Comparison of ENCODE assay signal across 18 cellular contexts in genomic region chr22:48153726-48154125, GRCh38.
DNase-seq lines count a peak whose midpoint lies in the region; ATAC-seq, FAIRE-seq and TF ChIP-seq lines count a peak whose summit lies in the region.
"Had no signal": no experiment of that assay in that cellular context is flagged by ENCODE, and none has a peak within 500 bp of the region (broad histone marks: within the 10 kb centered on the region; RNA-seq: fewer than 3 reads in every experiment).

No MANE protein-coding gene starts in this region.

- no peaks in the 10 kb centered on the region for H3K79me1 ChIP-seq in H1 (ENCODE audit: low read depth, low read length)

- POLR2A ChIA-PET in H1 (lab: Charles Lee; ENCODE audit: partially characterized antibody) = no interaction called here

- H3K14ac ChIP-seq in H1 (ENCODE audit: insufficient read length) = no peak overlapping the region

- H2AK5ac ChIP-seq in H1 (ENCODE audit: low read depth, low read length) = no peak overlapping the region

- H3K27me3 ChIP-seq in H1 (replicated peaks in 1 of 4; ENCODE audit: control insufficient read depth in 3 of 4, extremely low read depth in 1 of 4, insufficient read depth in 3 of 4, low read length in 3 of 4) (peaks cover 0 to 2% (median 0%) of the 10 kb centered on the region in 4 experiments; a peak in 1 of 7 replicates), hepatocyte (no peaks in the 10 kb centered on the region)

- no peak overlapping the region for H4K91ac ChIP-seq in H1 (replicated peaks; ENCODE audit: insufficient read length, low read length)

- H3K9ac ChIP-seq in H1 (replicated peaks in 1 of 4; ENCODE audit: extremely low read depth in 1 of 4, low read depth in 3 of 4, low read length in 3 of 4) = no peak overlapping the region

- 98% methylated on average over 8 of the region's 10 CpGs; no CpG with 5 or more reads in 1 of the 2 experiments for WGBS in H1 (ENCODE audit: extremely low coverage in 1 of 2, insufficient coverage in 1 of 2, insufficient read length in 1 of 2, insufficient replicate concordance in 2 of 2, low coverage in 1 of 2, low lambda C conversion rate in 2 of 2, missing lambda C conversion rate in 1 of 2), 2 experiments
- WGBS in hepatocyte (ENCODE audit: low lambda C conversion rate, missing lambda C conversion rate) = 91% methylated on average over 10 of the region's 10 CpGs

- H3K27ac ChIP-seq in H1 (ENCODE audit: low read depth, low read length) (no peak overlapping the region), hepatocyte (no peak overlapping the region)

- no peak overlapping the region for H3K4ac ChIP-seq in H1 (replicated peaks; ENCODE audit: insufficient read length, low read depth, low read length)

- no peak for TF ChIP-seq POLR2A in H1 (IDR thresholded peaks at IDR 0.05; ENCODE audit: control extremely low read depth in 1 of 2, low read depth in 2 of 2, low read length in 2 of 2)

- no peak overlapping the region for H2BK5ac ChIP-seq in H1 (ENCODE audit: low read depth, low read length)

- H3K4me2 ChIP-seq in H1 (ENCODE audit: insufficient read depth in 1 of 2, low read depth in 2 of 2, low read length in 2 of 2) = no peak overlapping the region
- H3K4me2 ChIP-seq in hepatocyte = no peak overlapping the region

- no peak for TF ChIP-seq RAD21 in H1 (IDR thresholded peaks at IDR 0.05 in 1 of 2, conservative IDR thresholded peaks at IDR 0.05 in 1 of 2; ENCODE audit: low read depth in 2 of 2, low read length in 2 of 2)

- no peak for TF ChIP-seq CTCF in LNCaP clone FGC (IDR thresholded peaks at IDR 0.05; ENCODE audit: control insufficient read depth, extremely low read depth, insufficient read depth)
- TF ChIP-seq CTCF in H1 (IDR thresholded peaks at IDR 0.05; ENCODE audit: control extremely low read depth in 1 of 3, insufficient read depth in 1 of 3, low read depth in 1 of 3, low read length in 3 of 3) = no peak
- no peak for TF ChIP-seq CTCF in hepatocyte (IDR thresholded peaks at IDR 0.05; ENCODE audit: poor library complexity)

- TF ChIP-seq EP300 in H1 (IDR thresholded peaks at IDR 0.05; ENCODE audit: borderline replicate concordance in 1 of 2, low read depth in 2 of 2, low read length in 2 of 2) = no peak

- no peak overlapping the region for H3K23ac ChIP-seq in H1 (ENCODE audit: insufficient read length)

- no peak overlapping the region for H3K56ac ChIP-seq in H1 (replicated peaks; ENCODE audit: insufficient read length, low read depth, low read length)

- no peaks in the 10 kb centered on the region for H3K79me2 ChIP-seq in H1 (ENCODE audit: control insufficient read depth in 1 of 2, insufficient read depth in 2 of 2, low read length in 2 of 2)
- no peaks in the 10 kb centered on the region for H3K79me2 ChIP-seq in hepatocyte

- FAIRE-seq in H1 (lab: Jason Lieb, UNC) = no peak

- no peaks in the 10 kb centered on the region for H3K36me3 ChIP-seq in H1 (ENCODE audit: control insufficient read depth in 2 of 4, insufficient read depth in 4 of 4, low read length in 3 of 4)
- H3K36me3 ChIP-seq in hepatocyte (replicated peaks; ENCODE audit: insufficient read depth, low read depth) = no peaks in the 10 kb centered on the region

- H4K8ac ChIP-seq in H1 (ENCODE audit: extremely low read depth, insufficient read depth, low read length) = no peak overlapping the region

- H3K4me3 ChIP-seq in LNCaP clone FGC (ENCODE audit: low read depth, low read length) = no peak overlapping the region
- no peak overlapping the region for H3K4me3 ChIP-seq in H1 (ENCODE audit: extremely low read depth in 1 of 4, insufficient read depth in 2 of 4, low read depth in 3 of 4, low read length in 4 of 4)
- no peak overlapping the region for H3K4me3 ChIP-seq in hepatocyte

- H4K20me1 ChIP-seq in H1 (replicated peaks in 1 of 2; ENCODE audit: control insufficient read depth in 1 of 2, insufficient read depth in 2 of 2, low read length in 2 of 2) = peaks cover 0 to 1% of the 10 kb centered on the region in 2 experiments
- no peaks in the 10 kb centered on the region for H4K20me1 ChIP-seq in hepatocyte (ENCODE audit: insufficient read depth, poor library complexity, severe bottlenecking)

- no peak overlapping the region for H2BK120ac ChIP-seq in H1 (replicated peaks; ENCODE audit: low read depth, low read length)

- no peak overlapping the region for H2BK20ac ChIP-seq in H1 (ENCODE audit: low read length)

- no peak overlapping the region for H4K5ac ChIP-seq in H1 (ENCODE audit: insufficient read length, low read depth, low read length)

- H3K9me2 ChIP-seq in hepatocyte (replicated peaks; ENCODE audit: insufficient read depth) = no peaks in the 10 kb centered on the region

- no peak overlapping the region for H2BK15ac ChIP-seq in H1 (ENCODE audit: low read length)

- H3K23me2 ChIP-seq in H1 (ENCODE audit: low read depth, low read length) = no peaks in the 10 kb centered on the region

- no peak overlapping the region for H3K18ac ChIP-seq in H1 (ENCODE audit: extremely low read depth, low read length)

- peak; percentile 52 for DNase-seq in LNCaP clone FGC (ENCODE audit: low read depth)
- DNase-seq in NCI-H2029 treated with DMSO at 0.1 percent for 48 hours (lab: John Stamatoyannopoulos, UW) = peak; percentile 78
- peak; percentile 48 for DNase-seq in NCI-H69 (lab: John Stamatoyannopoulos, UW)
- no peak for DNase-seq in H1 (ENCODE audit: low read depth in 1 of 2, low spot score in 2 of 2)
- DNase-seq in hepatocyte (ENCODE audit: low spot score) = no peak
- DNase-seq in COLO829 (ENCODE audit: low spot score) = no peak
- DNase-seq: activated CD4-positive, alpha-beta T cell treated with anti-CD3 and anti-CD28 coated beads for 48 hours; activated CD8-positive, alpha-beta memory T cell treated with anti-CD3 and anti-CD28 coated beads, Interleukin-2, amount 10 ng/mL, durations not matched to agents 7 days and 5 days; CD4-positive, alpha-beta memory T cell; Karpas-422; midbrain; NCI-H1048; NCI-H774 had no signal

- 0 out of 2 replicates have a peak overlapping the region, but pooled peaks have one; percentile 17 for H2BK12ac ChIP-seq in H1 (ENCODE audit: low read depth, low read length)

- H2AFZ ChIP-seq in H1 (ENCODE audit: low read length) (no peak overlapping the region), hepatocyte (no peak overlapping the region)

- CTCF ChIA-PET in H1 (lab: Charles Lee; ENCODE audit: partially characterized antibody) = interaction anchor here (1.5 kb wide), 1 partner anchor 8 kb away, joined by 4 read pairs; no protein-coding TSS in a partner anchor

- no peaks in the 10 kb centered on the region for H3K9me3 ChIP-seq in H1 (ENCODE audit: insufficient read depth in 2 of 2, low read depth in 1 of 2, low read length in 1 of 2)
- H3K9me3 ChIP-seq in hepatocyte (ENCODE audit: low read depth) = no peaks in the 10 kb centered on the region

- H3K4me1 ChIP-seq in H1 (replicated peaks in 1 of 4; ENCODE audit: control insufficient read depth in 3 of 4, insufficient read depth in 4 of 4, low read length in 3 of 4) = no peaks in the 10 kb centered on the region
- H3K4me1 ChIP-seq in hepatocyte (ENCODE audit: insufficient read depth) = no peaks in the 10 kb centered on the region

- ATAC-seq in GM19397 (IDR thresholded peaks at IDR 0.05; ENCODE audit: unreplicated experiment) = no peak
- ATAC-seq in activated CD4-positive, CD25-positive, alpha-beta regulatory T cell treated with anti-CD3 and anti-CD28 coated beads, Interleukin-2, amount 50 U/mL, for 24 hours = no peak
- ATAC-seq: activated CD8-positive, alpha-beta memory T cell treated with anti-CD3 and anti-CD28 coated beads, Interleukin-2, amount 10 ng/mL, durations not matched to agents 7 days and 5 days; activated naive CD4-positive, alpha-beta T cell treated with anti-CD3 and anti-CD28 coated beads, Interleukin-2, amount 50 U/mL, for 72 hours; left lobe of liver; sciatic nerve had no signal

Comparison
In these comparisons a context has a peak if more than half of its experiments do, and no peak if none do; other contexts are left out.
1. DNase-seq: peak in LNCaP clone FGC (single experiment), NCI-H2029 treated with DMSO at 0.1 percent for 48 hours (single experiment) and NCI-H69 (single experiment); none in H1 (0 of 2), hepatocyte (single experiment) and COLO829 (single experiment).